Comparison of ENCODE assay signal across 12 cellular contexts in the genomic region with DNA sequence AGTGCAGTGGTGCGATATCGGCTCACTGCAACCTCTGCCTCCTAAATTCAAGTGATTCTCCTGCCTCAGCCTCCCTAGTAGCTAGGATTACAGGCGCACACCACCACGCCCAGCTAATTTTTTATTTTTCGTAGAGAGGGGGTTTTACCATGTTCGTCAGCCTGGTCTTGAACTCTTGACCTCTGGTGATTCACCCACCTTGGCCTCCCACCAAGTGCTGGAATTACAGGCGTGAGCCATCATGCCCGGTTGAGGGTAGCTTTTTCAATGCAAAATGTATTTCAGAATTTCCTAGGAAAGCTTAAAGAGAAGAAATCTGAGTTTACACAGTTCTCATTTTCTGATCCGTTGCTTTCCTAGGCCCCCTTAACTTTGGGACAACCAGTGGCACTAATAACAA. TPM values are rescaled to one million over a fixed set of nuclear protein-coding genes. Genes with fewer than 3 reads are reported as not detected.
A peak's percentile ranks its signal among the peaks of the same experiment; 100 is the strongest.
DNase-seq lines count a peak whose midpoint lies in the region; TF ChIP-seq lines count a peak whose summit lies in the region.
"Had no signal": no experiment of that assay in that cellular context is flagged by ENCODE, and none has a peak within 500 bp of the region (broad histone marks: within the 10 kb centered on the region; RNA-seq: fewer than 3 reads in every experiment).

No MANE protein-coding gene starts in this region.

- H3K4me3 ChIP-seq in GM23248 (no peak overlapping the region), SJSA1 (no peak overlapping the region), epithelial cell of esophagus (ENCODE audit: low read length) (no peak overlapping the region), smooth muscle cell (no peak overlapping the region)
- H3K4me3 ChIP-seq: BLaER1, sigmoid colon had no signal

- H3K36me3 ChIP-seq in GM23248 (ENCODE audit: low read depth) (peaks cover 44% of the 10 kb centered on the region), SJSA1 (peaks cover 66% of the 10 kb centered on the region), smooth muscle cell (ENCODE audit: low read depth) (peaks cover 18% of the 10 kb centered on the region)

- H2AFZ ChIP-seq in GM23248 (no peak overlapping the region), smooth muscle cell (ENCODE audit: low read depth) (no peak overlapping the region)

- H3K4me3 Mint-ChIP-seq in activated CD4-positive, alpha-beta T cell treated with anti-CD3 and anti-CD28 coated beads, Interleukin-2, amount 10 ng/mL, durations not matched to agents 24 days and 14 days, result no peak overlapping the region

- H3K9ac ChIP-seq in GM23248 (no peak overlapping the region), smooth muscle cell (ENCODE audit: low read depth) (no peak overlapping the region)
- H3K9ac ChIP-seq: BLaER1 had no signal

- H3K9me3 ChIP-seq in GM23248 (ENCODE audit: low read depth) (no peaks in the 10 kb centered on the region), SJSA1 (replicated peaks) (no peaks in the 10 kb centered on the region), smooth muscle cell (replicated peaks; ENCODE audit: low read depth) (no peaks in the 10 kb centered on the region)
- H3K9me3 ChIP-seq: BLaER1, sigmoid colon had no signal

- intact Hi-C loops in activated CD4-positive, alpha-beta T cell treated with anti-CD3 and anti-CD28 coated beads, Interleukin-2, amount 10 ng/mL, durations not matched to agents 24 days and 14 days (cut with micrococcal nuclease), result no loop called here

- 74 to 75% methylated on average over 9 of the region's 9 CpGs for WGBS in GM23248 (ENCODE audit: low coverage in 1 of 2, low lambda C conversion rate in 2 of 2, missing lambda C conversion rate in 2 of 2), 2 experiments
- WGBS in smooth muscle cell (ENCODE audit: low lambda C conversion rate), result 96% methylated on average over 9 of the region's 9 CpGs

- in situ Hi-C loops in GM23248 (cut with MboI), result no loop called here

- peaks cover 45% of the 10 kb centered on the region for H3K36me3 Mint-ChIP-seq in activated CD4-positive, alpha-beta T cell treated with anti-CD3 and anti-CD28 coated beads, Interleukin-2, amount 10 ng/mL, durations not matched to agents 24 days and 14 days (ENCODE audit: low read depth)

- H4K20me1 ChIP-seq in GM23248 (ENCODE audit: insufficient read depth) (no peaks in the 10 kb centered on the region), smooth muscle cell (ENCODE audit: low read depth) (no peaks in the 10 kb centered on the region)

- no peaks in the 10 kb centered on the region for H3K4me1 ChIP-seq in GM23248 (ENCODE audit: insufficient read depth)
- peaks cover 18% of the 10 kb centered on the region for H3K4me1 ChIP-seq in SJSA1 (replicated peaks)
- H3K4me1 ChIP-seq in smooth muscle cell (ENCODE audit: low read depth), result peaks cover 4% of the 10 kb centered on the region
- H3K4me1 ChIP-seq: BLaER1, sigmoid colon had no signal

- H3K27ac Mint-ChIP-seq in activated CD4-positive, alpha-beta T cell treated with anti-CD3 and anti-CD28 coated beads, Interleukin-2, amount 10 ng/mL, durations not matched to agents 24 days and 14 days, result no peak overlapping the region

- H3K27me3 Mint-ChIP-seq in activated CD4-positive, alpha-beta T cell treated with anti-CD3 and anti-CD28 coated beads, Interleukin-2, amount 10 ng/mL, durations not matched to agents 24 days and 14 days, result no peaks in the 10 kb centered on the region

- no peaks in the 10 kb centered on the region for H3K4me1 Mint-ChIP-seq in activated CD4-positive, alpha-beta T cell treated with anti-CD3 and anti-CD28 coated beads, Interleukin-2, amount 10 ng/mL, durations not matched to agents 24 days and 14 days

- no peaks in the 10 kb centered on the region for H3K27me3 ChIP-seq in GM23248 (replicated peaks; ENCODE audit: insufficient read depth)
- no peaks in the 10 kb centered on the region for H3K27me3 ChIP-seq in SJSA1 (replicated peaks)
- no peaks in the 10 kb centered on the region for H3K27me3 ChIP-seq in smooth muscle cell (ENCODE audit: low read depth)
- H3K27me3 ChIP-seq: BLaER1, sigmoid colon had no signal

- no peaks in the 10 kb centered on the region for H3K9me2 ChIP-seq in GM23248 (ENCODE audit: insufficient read depth)

- H3K9me3 Mint-ChIP-seq in activated CD4-positive, alpha-beta T cell treated with anti-CD3 and anti-CD28 coated beads, Interleukin-2, amount 10 ng/mL, durations not matched to agents 24 days and 14 days, result no peaks in the 10 kb centered on the region

- TF ChIP-seq CTCF in epithelial cell of esophagus (IDR thresholded peaks at IDR 0.05; ENCODE audit: insufficient read depth, low read depth, low read length, missing control alignments) (no peak), smooth muscle cell (IDR thresholded peaks at IDR 0.05; ENCODE audit: borderline replicate concordance, insufficient read depth, poor library complexity, severe bottlenecking) (no peak)

- peaks cover 27% of the 10 kb centered on the region for H3K79me2 ChIP-seq in GM23248 (ENCODE audit: insufficient read depth)
- no peaks in the 10 kb centered on the region for H3K79me2 ChIP-seq in smooth muscle cell (ENCODE audit: low read depth)

- H3K27ac ChIP-seq in GM23248 (no peak overlapping the region), SJSA1 (no peak overlapping the region), smooth muscle cell (ENCODE audit: low read depth) (no peak overlapping the region)
- H3K27ac ChIP-seq: BLaER1, sigmoid colon had no signal

- peak; percentile 40 for DNase-seq in GM23248
- peak; percentile 30 to 56 for DNase-seq in SJSA1 (ENCODE audit: low read depth in 1 of 2, low spot score in 2 of 2)
- peak; percentile 80 for DNase-seq in epithelial cell of esophagus (ENCODE audit: low read depth)
- peak; percentile 20 for DNase-seq in renal cortical epithelial cell (ENCODE audit: low read depth)
- DNase-seq in smooth muscle cell (lab: John Stamatoyannopoulos, UW; ENCODE audit: unreplicated experiment), result no peak
- no peak for DNase-seq in activated CD4-positive, alpha-beta T cell treated with anti-CD3 and anti-CD28 coated beads, Interleukin-2, amount 50 U/mL, for 48 hours
- no peak for DNase-seq in activated CD4-positive, alpha-beta T cell treated with anti-CD3 and anti-CD28 coated beads, Interleukin-2, amount 10 ng/mL, durations not matched to agents 24 days and 14 days
- DNase-seq: activated CD4-positive, alpha-beta T cell treated with anti-CD3 and anti-CD28 coated beads, Interleukin-2, amount 50 U/mL, for 1 hour; Right ventricle myocardium superior; sigmoid colon; stimulated activated CD4-positive, alpha-beta T cell treated with anti-CD3 and anti-CD28 coated beads, Interleukin-4, amount 100 ng/mL, for 4 hours had no signal

- no peak overlapping the region for H3K4me2 ChIP-seq in GM23248 (ENCODE audit: unreplicated experiment)
- no peak overlapping the region for H3K4me2 ChIP-seq in smooth muscle cell
- H3K4me2 ChIP-seq: BLaER1 had no signal

- H3F3A ChIP-seq in GM23248 (ENCODE audit: insufficient read depth) (peaks cover 10% of the 10 kb centered on the region), smooth muscle cell (ENCODE audit: low read depth) (no peaks in the 10 kb centered on the region)

RNA-seq across cellular contexts. Expression of gene BDP1, which starts 15.7 kb away (rescaled TPM):
- 14.5 and 18.0 TPM in 2 replicates for total RNA-seq in GM23248 (2014; rRNA removed; shearing (Covaris generic))
- polyA plus RNA-seq in GM23248 (2016; fragmentation: Nextera tagmentation; extraction: Ambion mirVana), result 11.1 and 14.3 TPM in 2 replicates
- total RNA-seq in SJSA1 (2014; rRNA removed; shearing (Covaris generic)), result 24.6 and 27.7 TPM in 2 replicates
- total RNA-seq in renal cortical epithelial cell, result 19.6 and 33.6 TPM in 2 replicates
- 32.8 and 35.7 TPM in 2 replicates for total RNA-seq in smooth muscle cell
- polyA plus RNA-seq in smooth muscle cell, result 13.5 and 18.6 TPM in 2 replicates
- total RNA-seq in activated CD4-positive, alpha-beta T cell treated with anti-CD3 and anti-CD28 coated beads, Interleukin-2, amount 10 ng/mL, durations not matched to agents 24 days and 14 days, result 39.1 and 39.4 TPM in 2 replicates

Comparison
In these comparisons a context has a peak if more than half of its experiments do, and no peak if none do; other contexts are left out.
1. DNase-seq: peak in GM23248 (single experiment), SJSA1 (2 of 2), epithelial cell of esophagus (single experiment) and renal cortical epithelial cell (single experiment); none in smooth muscle cell (single experiment), activated CD4-positive, alpha-beta T cell treated with anti-CD3 and anti-CD28 coated beads, Interleukin-2, amount 50 U/mL, for 48 hours (0 of 2) and activated CD4-positive, alpha-beta T cell treated with anti-CD3 and anti-CD28 coated beads, Interleukin-2, amount 10 ng/mL, durations not matched to agents 24 days and 14 days (single experiment).